Comparison of ENCODE assay signal across 1 cellular context in the genomic region with DNA sequence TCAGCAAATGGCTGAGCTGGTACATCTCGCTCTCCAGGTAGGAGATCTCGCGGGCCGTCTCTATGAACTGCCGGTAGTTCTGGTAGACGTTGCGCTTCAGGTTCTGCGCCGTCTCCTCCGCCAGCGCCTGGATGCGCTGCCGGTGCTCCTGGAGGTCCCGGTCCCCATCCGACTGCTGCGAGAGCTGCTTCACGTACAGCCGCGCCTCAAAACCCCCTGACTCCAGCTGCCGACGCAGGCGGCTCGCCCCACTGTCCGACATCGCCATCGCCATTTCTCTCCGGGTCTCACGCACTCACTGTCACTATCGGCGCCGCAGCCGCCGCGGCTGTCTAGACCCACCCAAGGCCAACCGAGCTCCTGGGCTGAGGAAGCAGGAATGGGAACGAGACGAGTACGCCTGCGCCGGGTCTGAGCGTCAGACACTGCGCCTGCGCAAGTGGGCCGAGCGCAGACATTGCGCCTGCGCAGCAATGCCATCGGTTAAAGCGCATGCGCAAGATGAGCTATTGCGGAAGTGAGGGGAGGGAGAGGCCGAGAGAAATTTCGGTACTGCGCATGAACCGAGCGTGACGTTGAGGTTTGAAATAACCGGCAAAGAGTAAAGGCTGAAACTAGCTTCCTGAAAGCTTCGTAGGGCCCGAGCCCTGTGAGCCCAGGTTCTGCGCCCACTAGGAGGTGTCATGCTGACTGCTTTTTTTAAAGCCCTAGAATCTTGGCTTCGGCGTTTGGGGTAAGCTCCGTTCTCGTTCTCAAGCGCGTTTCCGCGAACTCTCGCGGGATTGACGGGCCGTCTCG.
TF ChIP-seq lines count a peak whose summit lies in the region.

A gene with protein sequence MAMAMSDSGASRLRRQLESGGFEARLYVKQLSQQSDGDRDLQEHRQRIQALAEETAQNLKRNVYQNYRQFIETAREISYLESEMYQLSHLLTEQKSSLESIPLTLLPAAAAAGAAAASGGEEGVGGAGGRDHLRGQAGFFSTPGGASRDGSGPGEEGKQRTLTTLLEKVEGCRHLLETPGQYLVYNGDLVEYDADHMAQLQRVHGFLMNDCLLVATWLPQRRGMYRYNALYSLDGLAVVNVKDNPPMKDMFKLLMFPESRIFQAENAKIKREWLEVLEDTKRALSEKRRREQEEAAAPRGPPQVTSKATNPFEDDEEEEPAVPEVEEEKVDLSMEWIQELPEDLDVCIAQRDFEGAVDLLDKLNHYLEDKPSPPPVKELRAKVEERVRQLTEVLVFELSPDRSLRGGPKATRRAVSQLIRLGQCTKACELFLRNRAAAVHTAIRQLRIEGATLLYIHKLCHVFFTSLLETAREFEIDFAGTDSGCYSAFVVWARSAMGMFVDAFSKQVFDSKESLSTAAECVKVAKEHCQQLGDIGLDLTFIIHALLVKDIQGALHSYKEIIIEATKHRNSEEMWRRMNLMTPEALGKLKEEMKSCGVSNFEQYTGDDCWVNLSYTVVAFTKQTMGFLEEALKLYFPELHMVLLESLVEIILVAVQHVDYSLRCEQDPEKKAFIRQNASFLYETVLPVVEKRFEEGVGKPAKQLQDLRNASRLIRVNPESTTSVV (minus strand): TSS at position 381 of the 798 bp plus-strand sequence. CDS start 107 bp downstream, at position 274.

TF ChIP-seq in SK-N-SH, 30 proteins besides CTCF, POLR2A, EP300 and RAD21 (continued from another document):
- TF ChIP-seq, protein P1, sequence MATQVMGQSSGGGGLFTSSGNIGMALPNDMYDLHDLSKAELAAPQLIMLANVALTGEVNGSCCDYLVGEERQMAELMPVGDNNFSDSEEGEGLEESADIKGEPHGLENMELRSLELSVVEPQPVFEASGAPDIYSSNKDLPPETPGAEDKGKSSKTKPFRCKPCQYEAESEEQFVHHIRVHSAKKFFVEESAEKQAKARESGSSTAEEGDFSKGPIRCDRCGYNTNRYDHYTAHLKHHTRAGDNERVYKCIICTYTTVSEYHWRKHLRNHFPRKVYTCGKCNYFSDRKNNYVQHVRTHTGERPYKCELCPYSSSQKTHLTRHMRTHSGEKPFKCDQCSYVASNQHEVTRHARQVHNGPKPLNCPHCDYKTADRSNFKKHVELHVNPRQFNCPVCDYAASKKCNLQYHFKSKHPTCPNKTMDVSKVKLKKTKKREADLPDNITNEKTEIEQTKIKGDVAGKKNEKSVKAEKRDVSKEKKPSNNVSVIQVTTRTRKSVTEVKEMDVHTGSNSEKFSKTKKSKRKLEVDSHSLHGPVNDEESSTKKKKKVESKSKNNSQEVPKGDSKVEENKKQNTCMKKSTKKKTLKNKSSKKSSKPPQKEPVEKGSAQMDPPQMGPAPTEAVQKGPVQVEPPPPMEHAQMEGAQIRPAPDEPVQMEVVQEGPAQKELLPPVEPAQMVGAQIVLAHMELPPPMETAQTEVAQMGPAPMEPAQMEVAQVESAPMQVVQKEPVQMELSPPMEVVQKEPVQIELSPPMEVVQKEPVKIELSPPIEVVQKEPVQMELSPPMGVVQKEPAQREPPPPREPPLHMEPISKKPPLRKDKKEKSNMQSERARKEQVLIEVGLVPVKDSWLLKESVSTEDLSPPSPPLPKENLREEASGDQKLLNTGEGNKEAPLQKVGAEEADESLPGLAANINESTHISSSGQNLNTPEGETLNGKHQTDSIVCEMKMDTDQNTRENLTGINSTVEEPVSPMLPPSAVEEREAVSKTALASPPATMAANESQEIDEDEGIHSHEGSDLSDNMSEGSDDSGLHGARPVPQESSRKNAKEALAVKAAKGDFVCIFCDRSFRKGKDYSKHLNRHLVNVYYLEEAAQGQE (IDR thresholded peaks at IDR 0.05; ENCODE audit: low read depth, low read length), result 0 out of 2 replicates have a peak, but pooled peaks have one; percentile 17
- TF ChIP-seq YY1 (IDR thresholded peaks at IDR 0.05; ENCODE audit: low read depth), result peak; percentile 23; the same call in 1 of the 2 replicates
- TF ChIP-seq EZH2phosphoT487 (IDR thresholded peaks at IDR 0.05; ENCODE audit: borderline replicate concordance, low read depth), result no peak
- TF ChIP-seq SMC3 (IDR thresholded peaks at IDR 0.05; ENCODE audit: low read depth, low read length), result no peak
- TF ChIP-seq RCOR1 (IDR thresholded peaks at IDR 0.05; ENCODE audit: low read length), result no peak
- peak; percentile 99 for TF ChIP-seq CHD2 (IDR thresholded peaks at IDR 0.05; ENCODE audit: low read length, partially characterized antibody)
- TF ChIP-seq POLR2AphosphoS5 (IDR thresholded peaks at IDR 0.05; ENCODE audit: low read depth, low read length), result peak; percentile 82
- no peak for TF ChIP-seq GATA2 (CRISPR knock-in tag; IDR thresholded peaks at IDR 0.05)
- TF ChIP-seq MXI1 (IDR thresholded peaks at IDR 0.05; ENCODE audit: low read depth, low read length), result peak; percentile 90
- peak; percentile 99 for TF ChIP-seq ELF1 (IDR thresholded peaks at IDR 0.05)
- TF ChIP-seq, protein P2, sequence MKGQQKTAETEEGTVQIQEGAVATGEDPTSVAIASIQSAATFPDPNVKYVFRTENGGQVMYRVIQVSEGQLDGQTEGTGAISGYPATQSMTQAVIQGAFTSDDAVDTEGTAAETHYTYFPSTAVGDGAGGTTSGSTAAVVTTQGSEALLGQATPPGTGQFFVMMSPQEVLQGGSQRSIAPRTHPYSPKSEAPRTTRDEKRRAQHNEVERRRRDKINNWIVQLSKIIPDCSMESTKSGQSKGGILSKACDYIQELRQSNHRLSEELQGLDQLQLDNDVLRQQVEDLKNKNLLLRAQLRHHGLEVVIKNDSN (IDR thresholded peaks at IDR 0.05; ENCODE audit: borderline replicate concordance, low read depth), result no peak
- no peak for TF ChIP-seq FOXM1 (IDR thresholded peaks at IDR 0.05; ENCODE audit: low read depth)
- peak; percentile 72; the same call in 1 of the 2 replicates for TF ChIP-seq SIN3A (IDR thresholded peaks at IDR 0.05; ENCODE audit: borderline replicate concordance, low read depth, low read length)
- TF ChIP-seq GABPA (IDR thresholded peaks at IDR 0.05; ENCODE audit: low read depth), result peak; percentile 46; the same call in 1 of the 2 replicates
- peak; percentile 95 for TF ChIP-seq TAF1 (IDR thresholded peaks at IDR 0.05; ENCODE audit: borderline replicate concordance, low read depth, low read length)
- TF ChIP-seq NRF1 (IDR thresholded peaks at IDR 0.05; ENCODE audit: low read depth, low read length), result peak; percentile 100
- TF ChIP-seq, protein P3, sequence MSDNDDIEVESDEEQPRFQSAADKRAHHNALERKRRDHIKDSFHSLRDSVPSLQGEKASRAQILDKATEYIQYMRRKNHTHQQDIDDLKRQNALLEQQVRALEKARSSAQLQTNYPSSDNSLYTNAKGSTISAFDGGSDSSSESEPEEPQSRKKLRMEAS (IDR thresholded peaks at IDR 0.05; ENCODE audit: low read depth), result peak; percentile 47
